ENCODE assay signal across 8 cellular contexts in the genomic region with DNA sequence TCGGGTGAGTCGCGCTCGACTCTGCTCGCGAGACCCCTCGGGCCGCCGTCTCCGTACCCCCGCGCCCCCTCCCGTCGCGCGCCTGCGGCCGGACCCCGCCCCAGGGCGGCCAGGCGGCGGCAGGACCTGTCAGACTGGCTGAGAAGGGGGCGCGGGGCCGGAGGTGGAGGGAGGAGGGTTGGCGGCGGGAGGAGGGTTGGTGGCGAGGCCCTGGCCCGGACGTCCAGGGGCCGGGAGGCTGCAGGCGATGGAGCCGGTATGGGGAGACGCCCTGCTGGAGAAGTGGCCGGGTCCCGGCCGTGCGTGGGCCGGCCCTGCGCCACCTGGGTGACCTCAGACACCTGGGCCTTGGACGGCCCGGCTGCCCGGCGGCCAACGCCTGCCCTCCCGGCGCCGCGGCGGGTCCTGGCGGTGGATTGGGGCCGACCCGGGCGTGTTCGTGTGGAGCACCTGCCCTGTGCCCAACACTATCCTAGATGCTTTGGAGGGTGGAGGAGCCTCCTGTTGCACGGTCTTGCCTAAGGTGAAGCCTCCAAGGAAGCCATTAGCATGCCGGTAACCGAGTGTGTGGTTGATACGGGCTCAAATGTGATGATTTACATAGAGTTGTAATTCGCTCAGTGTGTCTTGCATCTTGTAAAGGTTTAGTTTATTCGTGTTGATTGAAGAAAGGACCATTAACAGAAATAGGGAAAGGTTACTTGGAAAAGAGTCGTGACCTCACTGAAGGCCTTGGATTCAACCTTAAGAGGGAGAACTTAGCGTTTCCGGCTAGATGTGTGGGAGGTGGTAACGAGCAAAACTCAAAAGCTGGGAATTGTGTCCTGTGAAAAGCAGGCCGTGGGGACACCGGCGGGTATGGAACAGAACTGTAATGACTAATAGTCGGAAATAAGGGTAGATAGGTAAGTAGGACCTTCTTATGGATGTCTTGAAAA. TPM values are rescaled to one million over a fixed set of nuclear protein-coding genes. Genes with fewer than 3 reads are reported as not detected.
DNase-seq lines count a peak whose midpoint lies in the region; ATAC-seq and TF ChIP-seq lines count a peak whose summit lies in the region.

No MANE protein-coding gene starts in this region.

- peak overlapping the region; percentile 98 for H3K27ac ChIP-seq in CD4-positive, alpha-beta T cell (ENCODE audit: low read depth, low read length)
- peak overlapping the region; percentile 99 for H3K27ac ChIP-seq in HUES48 (ENCODE audit: low read depth, low read length)

- POLR2A ChIA-PET in CD4-positive, alpha-beta T cell (lab: Charles Lee) = interaction anchor here (0.6 to 5.1 kb wide), 23 partner anchors 8 to 626 kb away, joined by 3 to 286 read pairs (median 6); a partner anchor contains a TSS

- peak overlapping the region; percentile 100 for H3K9ac ChIP-seq in HUES48 (ENCODE audit: low read depth, low read length)

- H3K27me3 ChIP-seq in CD4-positive, alpha-beta T cell (ENCODE audit: control insufficient read depth, insufficient read depth, low read length) = no peaks in the 10 kb centered on the region
- no peaks in the 10 kb centered on the region for H3K27me3 ChIP-seq in HUES48 (ENCODE audit: control insufficient read depth, insufficient read depth, low read length)
- H3K27me3 ChIP-seq in neuron (ENCODE audit: insufficient read depth, low read length) = no peaks in the 10 kb centered on the region

- H3K4me3 ChIP-seq in HUES48 (ENCODE audit: low read depth, low read length) (peak overlapping the region; percentile 88), neuron (ENCODE audit: low read length) (peak overlapping the region; percentile 100)

- TF ChIP-seq CTCF in CD4-positive, alpha-beta T cell (IDR thresholded peaks at IDR 0.05) = no peak

- DNase-seq in CD4-positive, alpha-beta T cell = peak in 8 of 10 experiments; percentile 11 to 43 (median 22)
- peak; percentile 25 for DNase-seq in activated CD8-positive, alpha-beta memory T cell treated with anti-CD3 and anti-CD28 coated beads, Interleukin-2, amount 50 U/mL, for 4 hours
- DNase-seq in fibroblast of gingiva (ENCODE audit: low read depth) (peak; percentile 12), NCI-H2029 (lab: John Stamatoyannopoulos, UW) (no peak), AML-193 (lab: John Stamatoyannopoulos, UW) (no peak)

- H3K36me3 ChIP-seq in HUES48 (ENCODE audit: control insufficient read depth, insufficient read depth, low read length) (peaks cover 21% of the 10 kb centered on the region), neuron (ENCODE audit: insufficient read depth, low read length) (peaks cover 16% of the 10 kb centered on the region)

- peaks cover 88% of the 10 kb centered on the region for H3K4me1 Mint-ChIP-seq in CD4-positive, alpha-beta T cell (ENCODE audit: low read depth)

- CTCF ChIA-PET in CD4-positive, alpha-beta T cell (lab: Charles Lee) = interaction anchor here (1.0 to 2.0 kb wide), 8 partner anchors 9 to 404 kb away, joined by 3 to 7 read pairs (median 4); a partner anchor contains a TSS

- peak overlapping the region; percentile 100 for H3K27ac Mint-ChIP-seq in CD4-positive, alpha-beta T cell

- peaks cover 45% of the 10 kb centered on the region for H3K36me3 Mint-ChIP-seq in CD4-positive, alpha-beta T cell (ENCODE audit: low read depth)

- no peaks in the 10 kb centered on the region for H3K9me3 Mint-ChIP-seq in CD4-positive, alpha-beta T cell

- H3K9me3 ChIP-seq in CD4-positive, alpha-beta T cell (ENCODE audit: control insufficient read depth, low read length) = no peaks in the 10 kb centered on the region
- H3K9me3 ChIP-seq in HUES48 (ENCODE audit: control insufficient read depth, insufficient read depth, low read length) (no peaks in the 10 kb centered on the region), neuron (ENCODE audit: low read length) (no peaks in the 10 kb centered on the region)

- peak overlapping the region; percentile 69 for H2AFZ ChIP-seq in neuron (ENCODE audit: low read depth, low read length)

- peak overlapping the region; percentile 100 for H3K4me3 Mint-ChIP-seq in CD4-positive, alpha-beta T cell

- peaks cover 26% of the 10 kb centered on the region for H3K4me1 ChIP-seq in HUES48 (ENCODE audit: control insufficient read depth, insufficient read depth, low read length)
- H3K4me1 ChIP-seq in neuron (ENCODE audit: insufficient read depth, low read length) = peaks cover 19% of the 10 kb centered on the region

- H3K27me3 Mint-ChIP-seq in CD4-positive, alpha-beta T cell = no peaks in the 10 kb centered on the region

- intact Hi-C loops in CD4-positive, alpha-beta T cell (cut with DNase I, micrococcal nuclease) = loop anchor here (1.0 to 5.0 kb wide), 4 partner anchors 15 to 340 kb away; a partner anchor contains a TSS

- ATAC-seq in CD4-positive, alpha-beta T cell (ENCODE audit: poor library complexity) = peak; percentile 45
- peak; percentile 28 for ATAC-seq in GM21447 (IDR thresholded peaks at IDR 0.05; ENCODE audit: unreplicated experiment)

RNA-seq across cellular contexts. Expression of a gene that starts 0.6 kb away (rescaled TPM):
- 100 to 1,000 TPM; 128 to 133 TPM for total RNA-seq in CD4-positive, alpha-beta T cell

RNA-seq across cellular contexts. Expression of a gene that starts 14.9 kb away (rescaled TPM):
- total RNA-seq in CD4-positive, alpha-beta T cell = 100 to 1,000 TPM; 188 to 190 TPM

RNA-seq across cellular contexts. Expression of a gene that starts 42.7 kb away (rescaled TPM):
- 1 to 10 TPM in 1 of 2 experiments, under 1 TPM in 1; 0.74 to 1.5 TPM for total RNA-seq in CD4-positive, alpha-beta T cell

Comparison
In these comparisons a context has a peak if more than half of its experiments do, and no peak if none do; other contexts are left out.
1. DNase-seq: peak in CD4-positive, alpha-beta T cell (8 of 10), activated CD8-positive, alpha-beta memory T cell treated with anti-CD3 and anti-CD28 coated beads, Interleukin-2, amount 50 U/mL, for 4 hours (single experiment) and fibroblast of gingiva (single experiment); none in NCI-H2029 (single experiment) and AML-193 (0 of 2).